9 cellular contexts compared by ENCODE assay signal in genomic region chr5:96629774-96630173, GRCh38.
DNase-seq lines count a peak whose midpoint lies in the region; ATAC-seq and FAIRE-seq lines count a peak whose summit lies in the region.
"Had no signal": no experiment of that assay in that cellular context is flagged by ENCODE, and none has a peak within 500 bp of the region (broad histone marks: within the 10 kb centered on the region; RNA-seq: fewer than 3 reads in every experiment).

No MANE protein-coding gene starts in this region.

- DNase-seq in NCI-H146 (lab: John Stamatoyannopoulos, UW) (peak; percentile 17), NCI-H146 treated with DMSO at 0.1 percent for 48 hours (lab: John Stamatoyannopoulos, UW; ENCODE audit: unreplicated experiment) (no peak), RCC 7860 (ENCODE audit: low spot score) (peak; percentile 23), fibroblast of peridontal ligament (ENCODE audit: extremely low read depth) (peak; percentile 80), smooth muscle cell of the brain vasculature (ENCODE audit: low read depth, low spot score) (peak; percentile 43), NCI-H2081 treated with DMSO at 0.1 percent for 48 hours (lab: John Stamatoyannopoulos, UW) (no peak)
- DNase-seq: ACHN had no signal

- ATAC-seq in HG03108 (IDR thresholded peaks at IDR 0.05; ENCODE audit: unreplicated experiment) (no peak), HG03469 (IDR thresholded peaks at IDR 0.05; ENCODE audit: unreplicated experiment) (no peak)

- no peak for FAIRE-seq in RCC 7860 (lab: Jason Lieb, UNC)

Comparison
In these comparisons a context has a peak if more than half of its experiments do, and no peak if none do; other contexts are left out.
1. DNase-seq: peak in NCI-H146 (single experiment), RCC 7860 (single experiment), fibroblast of peridontal ligament (single experiment) and smooth muscle cell of the brain vasculature (single experiment); none in NCI-H146 treated with DMSO at 0.1 percent for 48 hours (single experiment) and NCI-H2081 treated with DMSO at 0.1 percent for 48 hours (single experiment).